1 cellular context compared by ENCODE assay signal in the genomic region with DNA sequence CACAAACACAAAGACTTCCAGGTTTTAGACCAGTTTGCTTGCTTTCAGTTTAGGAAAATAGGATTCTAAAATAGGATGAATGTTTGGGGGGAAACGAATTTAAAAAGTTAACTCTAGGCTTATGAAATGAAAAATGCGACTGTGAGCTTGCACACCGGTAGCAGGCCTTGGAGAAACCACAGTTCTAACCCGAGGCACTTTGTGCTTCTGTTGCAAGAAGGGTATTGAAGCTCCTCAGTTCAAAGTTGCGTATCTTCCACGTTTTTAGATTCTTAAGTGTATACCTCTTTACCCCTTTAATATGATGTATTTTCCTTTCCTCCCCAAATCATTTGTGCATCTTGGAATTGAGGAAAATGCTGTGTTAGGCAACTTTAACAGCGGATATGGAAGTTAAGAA.
TF ChIP-seq lines count a peak whose summit lies in the region.

No MANE protein-coding gene starts in this region.

TF ChIP-seq in K562, 482 proteins besides CTCF, POLR2A, EP300 and RAD21:
- TF ChIP-seq, protein P1, sequence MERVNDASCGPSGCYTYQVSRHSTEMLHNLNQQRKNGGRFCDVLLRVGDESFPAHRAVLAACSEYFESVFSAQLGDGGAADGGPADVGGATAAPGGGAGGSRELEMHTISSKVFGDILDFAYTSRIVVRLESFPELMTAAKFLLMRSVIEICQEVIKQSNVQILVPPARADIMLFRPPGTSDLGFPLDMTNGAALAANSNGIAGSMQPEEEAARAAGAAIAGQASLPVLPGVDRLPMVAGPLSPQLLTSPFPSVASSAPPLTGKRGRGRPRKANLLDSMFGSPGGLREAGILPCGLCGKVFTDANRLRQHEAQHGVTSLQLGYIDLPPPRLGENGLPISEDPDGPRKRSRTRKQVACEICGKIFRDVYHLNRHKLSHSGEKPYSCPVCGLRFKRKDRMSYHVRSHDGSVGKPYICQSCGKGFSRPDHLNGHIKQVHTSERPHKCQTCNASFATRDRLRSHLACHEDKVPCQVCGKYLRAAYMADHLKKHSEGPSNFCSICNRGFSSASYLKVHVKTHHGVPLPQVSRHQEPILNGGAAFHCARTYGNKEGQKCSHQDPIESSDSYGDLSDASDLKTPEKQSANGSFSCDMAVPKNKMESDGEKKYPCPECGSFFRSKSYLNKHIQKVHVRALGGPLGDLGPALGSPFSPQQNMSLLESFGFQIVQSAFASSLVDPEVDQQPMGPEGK (CRISPR knock-in tag; IDR thresholded peaks at IDR 0.05; ENCODE audit: borderline replicate concordance) = no peak
- TF ChIP-seq MYBL2 (IDR thresholded peaks at IDR 0.05; ENCODE audit: low read depth) (no peak), MYBL2 (CRISPR knock-in tag; IDR thresholded peaks at IDR 0.05; ENCODE audit: borderline replicate concordance) (no peak), NEUROD1 (IDR thresholded peaks at IDR 0.05; ENCODE audit: borderline replicate concordance, low read depth, low read length, partially characterized antibody) (no peak), JUNB (CRISPR knock-in tag; conservative IDR thresholded peaks at IDR 0.05) (no peak), AFF1 (IDR thresholded peaks at IDR 0.05; ENCODE audit: low read depth in 1 of 2, partially characterized antibody in 2 of 2) (no peak), ZNF561 (CRISPR knock-in tag; conservative IDR thresholded peaks at IDR 0.05) (no peak), SRSF7 (optimal IDR thresholded peaks at IDR 0.05; ENCODE audit: low read depth, low read length) (no peak), ZNF699 (CRISPR knock-in tag; IDR thresholded peaks at IDR 0.05; ENCODE audit: insufficient replicate concordance) (no peak), DDX20 (tag; IDR thresholded peaks at IDR 0.05; ENCODE audit: low read depth) (no peak), ZNF76 (CRISPR knock-in tag; IDR thresholded peaks at IDR 0.05; ENCODE audit: borderline replicate concordance) (no peak), HDAC2 (IDR thresholded peaks at IDR 0.05) (no peak)
- TF ChIP-seq, protein P2, sequence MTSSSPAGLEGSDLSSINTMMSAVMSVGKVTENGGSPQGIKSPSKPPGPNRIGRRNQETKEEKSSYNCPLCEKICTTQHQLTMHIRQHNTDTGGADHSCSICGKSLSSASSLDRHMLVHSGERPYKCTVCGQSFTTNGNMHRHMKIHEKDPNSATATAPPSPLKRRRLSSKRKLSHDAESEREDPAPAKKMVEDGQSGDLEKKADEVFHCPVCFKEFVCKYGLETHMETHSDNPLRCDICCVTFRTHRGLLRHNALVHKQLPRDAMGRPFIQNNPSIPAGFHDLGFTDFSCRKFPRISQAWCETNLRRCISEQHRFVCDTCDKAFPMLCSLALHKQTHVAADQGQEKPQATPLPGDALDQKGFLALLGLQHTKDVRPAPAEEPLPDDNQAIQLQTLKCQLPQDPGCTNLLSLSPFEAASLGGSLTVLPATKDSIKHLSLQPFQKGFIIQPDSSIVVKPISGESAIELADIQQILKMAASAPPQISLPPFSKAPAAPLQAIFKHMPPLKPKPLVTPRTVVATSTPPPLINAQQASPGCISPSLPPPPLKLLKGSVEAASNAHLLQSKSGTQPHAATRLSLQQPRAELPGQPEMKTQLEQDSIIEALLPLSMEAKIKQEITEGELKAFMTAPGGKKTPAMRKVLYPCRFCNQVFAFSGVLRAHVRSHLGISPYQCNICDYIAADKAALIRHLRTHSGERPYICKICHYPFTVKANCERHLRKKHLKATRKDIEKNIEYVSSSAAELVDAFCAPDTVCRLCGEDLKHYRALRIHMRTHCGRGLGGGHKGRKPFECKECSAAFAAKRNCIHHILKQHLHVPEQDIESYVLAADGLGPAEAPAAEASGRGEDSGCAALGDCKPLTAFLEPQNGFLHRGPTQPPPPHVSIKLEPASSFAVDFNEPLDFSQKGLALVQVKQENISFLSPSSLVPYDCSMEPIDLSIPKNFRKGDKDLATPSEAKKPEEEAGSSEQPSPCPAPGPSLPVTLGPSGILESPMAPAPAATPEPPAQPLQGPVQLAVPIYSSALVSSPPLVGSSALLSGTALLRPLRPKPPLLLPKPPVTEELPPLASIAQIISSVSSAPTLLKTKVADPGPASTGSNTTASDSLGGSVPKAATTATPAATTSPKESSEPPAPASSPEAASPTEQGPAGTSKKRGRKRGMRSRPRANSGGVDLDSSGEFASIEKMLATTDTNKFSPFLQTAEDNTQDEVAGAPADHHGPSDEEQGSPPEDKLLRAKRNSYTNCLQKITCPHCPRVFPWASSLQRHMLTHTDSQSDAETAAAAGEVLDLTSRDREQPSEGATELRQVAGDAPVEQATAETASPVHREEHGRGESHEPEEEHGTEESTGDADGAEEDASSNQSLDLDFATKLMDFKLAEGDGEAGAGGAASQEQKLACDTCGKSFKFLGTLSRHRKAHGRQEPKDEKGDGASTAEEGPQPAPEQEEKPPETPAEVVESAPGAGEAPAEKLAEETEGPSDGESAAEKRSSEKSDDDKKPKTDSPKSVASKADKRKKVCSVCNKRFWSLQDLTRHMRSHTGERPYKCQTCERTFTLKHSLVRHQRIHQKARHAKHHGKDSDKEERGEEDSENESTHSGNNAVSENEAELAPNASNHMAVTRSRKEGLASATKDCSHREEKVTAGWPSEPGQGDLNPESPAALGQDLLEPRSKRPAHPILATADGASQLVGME (CRISPR knock-in tag; IDR thresholded peaks at IDR 0.05) = no peak
- TF ChIP-seq, protein P3, sequence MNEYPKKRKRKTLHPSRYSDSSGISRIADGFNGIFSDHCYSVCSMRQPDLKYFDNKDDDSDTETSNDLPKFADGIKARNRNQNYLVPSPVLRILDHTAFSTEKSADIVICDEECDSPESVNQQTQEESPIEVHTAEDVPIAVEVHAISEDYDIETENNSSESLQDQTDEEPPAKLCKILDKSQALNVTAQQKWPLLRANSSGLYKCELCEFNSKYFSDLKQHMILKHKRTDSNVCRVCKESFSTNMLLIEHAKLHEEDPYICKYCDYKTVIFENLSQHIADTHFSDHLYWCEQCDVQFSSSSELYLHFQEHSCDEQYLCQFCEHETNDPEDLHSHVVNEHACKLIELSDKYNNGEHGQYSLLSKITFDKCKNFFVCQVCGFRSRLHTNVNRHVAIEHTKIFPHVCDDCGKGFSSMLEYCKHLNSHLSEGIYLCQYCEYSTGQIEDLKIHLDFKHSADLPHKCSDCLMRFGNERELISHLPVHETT (CRISPR knock-in tag; conservative IDR thresholded peaks at IDR 0.05 in 1 of 2, IDR thresholded peaks at IDR 0.05 in 1 of 2) = no peak
